In genomic region chr20:53652090-53652858, GRCh38 we compare ENCODE assay signal across 1 cellular context.
TF ChIP-seq lines count a peak whose summit lies in the region.

No MANE protein-coding gene starts in this region.

TF ChIP-seq in HepG2, 621 proteins besides CTCF, POLR2A, EP300 and RAD21 (continued from another document and continues in another):
- TF ChIP-seq SKIL (CRISPR knock-in tag; IDR thresholded peaks at IDR 0.05; ENCODE audit: borderline replicate concordance): peak; percentile 75
- TF ChIP-seq TCF7 (IDR thresholded peaks at IDR 0.05; ENCODE audit: low read depth): peak; percentile 77
- TF ChIP-seq FOXJ3 (CRISPR knock-in tag; IDR thresholded peaks at IDR 0.05; ENCODE audit: borderline replicate concordance): peak; percentile 92
- peak; percentile 76 for TF ChIP-seq ZBTB43 (CRISPR knock-in tag; conservative IDR thresholded peaks at IDR 0.05)
- peak; percentile 81 for TF ChIP-seq MIER2 (CRISPR knock-in tag; IDR thresholded peaks at IDR 0.05)
- TF ChIP-seq GTF3A (CRISPR knock-in tag; conservative IDR thresholded peaks at IDR 0.05): no peak
- 0 out of 2 replicates have a peak, but pooled peaks have one; percentile 36 for TF ChIP-seq ZBTB44 (CRISPR knock-in tag; IDR thresholded peaks at IDR 0.05)
- no peak for TF ChIP-seq MAFG (CRISPR knock-in tag; IDR thresholded peaks at IDR 0.05)
- TF ChIP-seq PHF21A (CRISPR knock-in tag; IDR thresholded peaks at IDR 0.05): peak; percentile 94
- peak; percentile 65; the same call in 1 of the 2 replicates for TF ChIP-seq REPIN1 (CRISPR knock-in tag; IDR thresholded peaks at IDR 0.05; ENCODE audit: borderline replicate concordance, low read depth)
- TF ChIP-seq GATA4 (IDR thresholded peaks at IDR 0.05; ENCODE audit: borderline replicate concordance, low read depth): peak; percentile 58; the same call in 1 of the 2 replicates
- TF ChIP-seq KLF11 (CRISPR knock-in tag; IDR thresholded peaks at IDR 0.05): peak; percentile 67; the same call in 1 of the 2 replicates
- peak; percentile 100 for TF ChIP-seq TFE3 (CRISPR knock-in tag; IDR thresholded peaks at IDR 0.05)
- TF ChIP-seq ZNF343 (CRISPR knock-in tag; IDR thresholded peaks at IDR 0.05): 0 out of 2 replicates have a peak, but pooled peaks have one; percentile 5
- TF ChIP-seq NFAT5 (CRISPR knock-in tag; IDR thresholded peaks at IDR 0.05): no peak
- TF ChIP-seq ERF (CRISPR knock-in tag; IDR thresholded peaks at IDR 0.05): peak; percentile 84
- peak; percentile 77 for TF ChIP-seq TEAD3 (CRISPR knock-in tag; optimal IDR thresholded peaks at IDR 0.05; ENCODE audit: borderline replicate concordance)
- TF ChIP-seq GABPA (IDR thresholded peaks at IDR 0.05; ENCODE audit: low read depth, low read length): no peak
- TF ChIP-seq GABPA (CRISPR knock-in tag; IDR thresholded peaks at IDR 0.05; ENCODE audit: low read depth): peak; percentile 48; the same call in 1 of the 2 replicates
- TF ChIP-seq ZNF18 (CRISPR knock-in tag; IDR thresholded peaks at IDR 0.05; ENCODE audit: insufficient replicate concordance): no peak
- peak; percentile 57; the same call in 1 of the 2 replicates for TF ChIP-seq NKX3-1 (CRISPR knock-in tag; IDR thresholded peaks at IDR 0.05)
- peak; percentile 84 for TF ChIP-seq ZMYM4 (CRISPR knock-in tag; IDR thresholded peaks at IDR 0.05)
- peak; percentile 64 for TF ChIP-seq GATAD1 (CRISPR knock-in tag; IDR thresholded peaks at IDR 0.05)
- peak; percentile 97; the same call in 1 of the 2 replicates for TF ChIP-seq ZNF816 (CRISPR knock-in tag; IDR thresholded peaks at IDR 0.05; ENCODE audit: borderline replicate concordance)
- peak; percentile 92 for TF ChIP-seq HOMEZ (CRISPR knock-in tag; IDR thresholded peaks at IDR 0.05; ENCODE audit: low read depth)
- TF ChIP-seq NFE2 (CRISPR knock-in tag; IDR thresholded peaks at IDR 0.05): no peak
- TF ChIP-seq ZNF749 (CRISPR knock-in tag; IDR thresholded peaks at IDR 0.05; ENCODE audit: borderline replicate concordance): no peak
- TF ChIP-seq THAP9 (CRISPR knock-in tag; IDR thresholded peaks at IDR 0.05; ENCODE audit: borderline replicate concordance): no peak
- TF ChIP-seq ZNF780A (CRISPR knock-in tag; IDR thresholded peaks at IDR 0.05): peak; percentile 35; the same call in 1 of the 2 replicates
- TF ChIP-seq LCORL (IDR thresholded peaks at IDR 0.05): no peak
- TF ChIP-seq LCORL (CRISPR knock-in tag; IDR thresholded peaks at IDR 0.05): peak; percentile 97
